In genomic region chr1:21939650-21940374, GRCh38 we compare ENCODE assay signal across 1 cellular context.
A peak's percentile ranks its signal among the peaks of the same experiment; 100 is the strongest.
TF ChIP-seq lines count a peak whose summit lies in the region.

No MANE protein-coding gene starts in this region.

TF ChIP-seq in SK-N-SH, 30 proteins besides CTCF, POLR2A, EP300 and RAD21 (continued from another document):
- TF ChIP-seq JUND (IDR thresholded peaks at IDR 0.05) (peak; percentile 30; the same call in 1 of the 2 replicates), MAX (IDR thresholded peaks at IDR 0.05; ENCODE audit: low read depth) (peak; percentile 71), NFIC (IDR thresholded peaks at IDR 0.05; ENCODE audit: borderline replicate concordance) (peak; percentile 98), TAF1 (IDR thresholded peaks at IDR 0.05; ENCODE audit: borderline replicate concordance, low read depth, low read length) (peak; percentile 62; the same call in 1 of the 2 replicates), MEF2A (IDR thresholded peaks at IDR 0.05; ENCODE audit: borderline replicate concordance, low read depth) (no peak), RCOR1 (IDR thresholded peaks at IDR 0.05; ENCODE audit: low read length) (no peak), MXI1 (IDR thresholded peaks at IDR 0.05; ENCODE audit: low read depth, low read length) (no peak), USF2 (IDR thresholded peaks at IDR 0.05; ENCODE audit: borderline replicate concordance, low read depth, low read length) (no peak), NRF1 (IDR thresholded peaks at IDR 0.05; ENCODE audit: low read depth, low read length) (no peak), CHD2 (IDR thresholded peaks at IDR 0.05; ENCODE audit: low read length, partially characterized antibody) (no peak), POLR2AphosphoS5 (IDR thresholded peaks at IDR 0.05; ENCODE audit: low read depth, low read length) (0 out of 2 replicates have a peak, but pooled peaks have one; percentile 41)
- TF ChIP-seq, protein P1, sequence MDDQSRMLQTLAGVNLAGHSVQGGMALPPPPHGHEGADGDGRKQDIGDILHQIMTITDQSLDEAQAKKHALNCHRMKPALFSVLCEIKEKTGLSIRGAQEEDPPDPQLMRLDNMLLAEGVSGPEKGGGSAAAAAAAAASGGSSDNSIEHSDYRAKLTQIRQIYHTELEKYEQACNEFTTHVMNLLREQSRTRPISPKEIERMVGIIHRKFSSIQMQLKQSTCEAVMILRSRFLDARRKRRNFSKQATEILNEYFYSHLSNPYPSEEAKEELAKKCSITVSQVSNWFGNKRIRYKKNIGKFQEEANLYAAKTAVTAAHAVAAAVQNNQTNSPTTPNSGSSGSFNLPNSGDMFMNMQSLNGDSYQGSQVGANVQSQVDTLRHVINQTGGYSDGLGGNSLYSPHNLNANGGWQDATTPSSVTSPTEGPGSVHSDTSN (IDR thresholded peaks at IDR 0.05): peak; percentile 92
- TF ChIP-seq, protein P2, sequence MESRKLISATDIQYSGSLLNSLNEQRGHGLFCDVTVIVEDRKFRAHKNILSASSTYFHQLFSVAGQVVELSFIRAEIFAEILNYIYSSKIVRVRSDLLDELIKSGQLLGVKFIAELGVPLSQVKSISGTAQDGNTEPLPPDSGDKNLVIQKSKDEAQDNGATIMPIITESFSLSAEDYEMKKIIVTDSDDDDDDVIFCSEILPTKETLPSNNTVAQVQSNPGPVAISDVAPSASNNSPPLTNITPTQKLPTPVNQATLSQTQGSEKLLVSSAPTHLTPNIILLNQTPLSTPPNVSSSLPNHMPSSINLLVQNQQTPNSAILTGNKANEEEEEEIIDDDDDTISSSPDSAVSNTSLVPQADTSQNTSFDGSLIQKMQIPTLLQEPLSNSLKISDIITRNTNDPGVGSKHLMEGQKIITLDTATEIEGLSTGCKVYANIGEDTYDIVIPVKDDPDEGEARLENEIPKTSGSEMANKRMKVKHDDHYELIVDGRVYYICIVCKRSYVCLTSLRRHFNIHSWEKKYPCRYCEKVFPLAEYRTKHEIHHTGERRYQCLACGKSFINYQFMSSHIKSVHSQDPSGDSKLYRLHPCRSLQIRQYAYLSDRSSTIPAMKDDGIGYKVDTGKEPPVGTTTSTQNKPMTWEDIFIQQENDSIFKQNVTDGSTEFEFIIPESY (IDR thresholded peaks at IDR 0.05; ENCODE audit: borderline replicate concordance, low read depth): no peak
